In the genomic region with DNA sequence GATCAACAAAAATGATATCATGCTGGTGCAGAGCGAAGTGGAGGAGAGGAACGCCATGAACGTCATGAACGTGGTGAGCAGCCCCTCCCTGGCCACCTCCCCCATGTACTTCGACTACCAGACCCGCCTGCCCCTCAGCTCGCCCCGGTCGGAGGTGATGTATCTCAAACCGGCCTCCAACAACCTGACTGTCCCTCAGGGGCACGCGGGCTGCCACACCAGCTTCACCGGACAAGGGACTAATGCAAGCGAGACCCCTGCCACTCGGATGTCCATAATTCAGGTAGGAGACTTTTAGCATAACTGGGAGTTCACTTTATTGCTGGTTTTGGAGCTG, we compare ENCODE assay signal across 12 cellular contexts. TPM values are rescaled to one million over a fixed set of nuclear protein-coding genes. Genes with fewer than 3 reads are reported as not detected.
DNase-seq lines count a peak whose midpoint lies in the region; ATAC-seq and TF ChIP-seq lines count a peak whose summit lies in the region.
"Had no signal": no experiment of that assay in that cellular context is flagged by ENCODE, and none has a peak within 500 bp of the region (broad histone marks: within the 10 kb centered on the region; RNA-seq: fewer than 3 reads in every experiment).

No MANE protein-coding gene starts in this region.

- H3K4me3 ChIP-seq in iPS-11a (ENCODE audit: low read depth, low read length) = peak overlapping the region; percentile 13
- H3K4me3 ChIP-seq in parathyroid adenoma (ENCODE audit: low read depth, low read length) = no peak overlapping the region
- peak overlapping the region; percentile 11 to 16 for H3K4me3 ChIP-seq in uterus

- H3K79me2 ChIP-seq in parathyroid adenoma = no peaks in the 10 kb centered on the region

- no peak for ATAC-seq in Right ventricle myocardium superior (ENCODE audit: poor library complexity)

- H3K4me1 ChIP-seq in parathyroid adenoma (no peaks in the 10 kb centered on the region), uterus (no peaks in the 10 kb centered on the region)

- H3K27ac ChIP-seq in parathyroid adenoma (no peak overlapping the region), uterus (peak overlapping the region in 1 of 2 donors; percentile 71)

- peak overlapping the region; percentile 25 for H3K4me2 ChIP-seq in parathyroid adenoma (ENCODE audit: low read length)

- H3K27me3 ChIP-seq in parathyroid adenoma (ENCODE audit: control insufficient read depth, insufficient read depth, low read length) = no peaks in the 10 kb centered on the region
- H3K27me3 ChIP-seq in uterus = peaks cover 0 to 8% of the 10 kb centered on the region in 2 donors

- TF ChIP-seq CTCF in parathyroid adenoma (IDR thresholded peaks at IDR 0.05) (no peak), uterus (IDR thresholded peaks at IDR 0.05) (no peak)

- no peaks in the 10 kb centered on the region for H3K9me3 ChIP-seq in parathyroid adenoma (ENCODE audit: control insufficient read depth, low read length)
- H3K9me3 ChIP-seq in uterus = no peaks in the 10 kb centered on the region

- peak; percentile 66 for DNase-seq in cardiac septum (ENCODE audit: low spot score)
- no peak for DNase-seq in Right ventricle myocardium superior
- DNase-seq in uterus = peak in 1 of 2 donors; percentile 17
- DNase-seq in NCI-H2171 (lab: John Stamatoyannopoulos, UW) = no peak
- no peak for DNase-seq in pons (ENCODE audit: low spot score)
- no peak for DNase-seq in H4 (ENCODE audit: low spot score)
- DNase-seq: ACHN; NCI-H2081 treated with DMSO at 0.1 percent for 48 hours; stimulated activated CD4-positive, alpha-beta T cell treated with anti-CD3 and anti-CD28 coated beads, Interleukin-4, amount 100 ng/mL, for 24 hours had no signal

- intact Hi-C loops in cardiac septum (cut with DNase I) (loop anchor here (5.0 kb wide), 1 partner anchor 223 kb away; no protein-coding TSS in a partner anchor), Right ventricle myocardium superior (cut with DNase I) (no loop called here), uterus (cut with DNase I; ENCODE audit: low total_unique reads) (no loop called here)

- no peak overlapping the region for H2AFZ ChIP-seq in parathyroid adenoma

- no peak overlapping the region for H3K9ac ChIP-seq in parathyroid adenoma

- TF ChIP-seq POLR2A in uterus (IDR thresholded peaks at IDR 0.05) = no peak

- H3K36me3 ChIP-seq in parathyroid adenoma (ENCODE audit: control insufficient read depth, insufficient read depth, low read length) (no peaks in the 10 kb centered on the region), uterus (no peaks in the 10 kb centered on the region)

RNA-seq across cellular contexts. Expression of a gene that starts 3.3 kb away (rescaled TPM):
- total RNA-seq in cardiac septum = 7.3 TPM
- 2.2 TPM for total RNA-seq in Right ventricle myocardium superior
- 10 to 100 TPM in 3 of 4 donors, 1 to 10 TPM in 1; 9.7 to 27.6 (median 18.9) TPM for total RNA-seq in uterus
- 0.99 and 3.6 TPM in 2 replicates for total RNA-seq in H4 (2014; rRNA removed; shearing (Covaris generic))
- total RNA-seq: myocyte had no signal
